ENCODE assay signal across 25 cellular contexts in genomic region chr17:4914009-4914408, GRCh38. TPM values are rescaled to one million over a fixed set of nuclear protein-coding genes. Genes with fewer than 3 reads are reported as not detected.
DNase-seq lines count a peak whose midpoint lies in the region.
"Had no signal": no experiment of that assay in that cellular context is flagged by ENCODE, and none has a peak within 500 bp of the region (broad histone marks: within the 10 kb centered on the region; RNA-seq: fewer than 3 reads in every experiment).

No MANE protein-coding gene starts in this region.

- DNase-seq in EL (peak; percentile 29), M059J (ENCODE audit: low read depth) (peak; percentile 24), fibroblast of peridontal ligament (ENCODE audit: extremely low read depth) (peak; percentile 43), myocyte (ENCODE audit: low read depth) (peak; percentile 49), cerebellum (ENCODE audit: low spot score) (no peak), T-helper 1 cell (no peak), NOMO-1 (lab: John Stamatoyannopoulos, UW; ENCODE audit: unreplicated experiment in 2 of 2) (no peak)
- DNase-seq in activated CD4-positive, CD25-positive, alpha-beta regulatory T cell treated with anti-CD3 and anti-CD28 coated beads, Interleukin-2, amount 50 U/mL, for 72 hours, result no peak
- DNase-seq: activated CD4-positive, alpha-beta T cell treated with anti-CD3 and anti-CD28 coated beads, Interleukin-2, amount 10 ng/mL, durations not matched to agents 7 days and 5 days; brain microvascular endothelial cell; CD4-positive, CD25-positive, alpha-beta regulatory T cell; cortex of kidney; foreskin keratinocyte; H9; hypothalamus; islet precursor cell; mesenchymal stem cell; naive thymus-derived CD8-positive, alpha-beta T cell; NCI-H2227 treated with DMSO at 0.1 percent for 48 hours; NCI-H774; PC-9; stimulated activated naive CD4-positive, alpha-beta T cell; T-helper 17 cell; thyroid gland had no signal

RNA-seq across cellular contexts. Expression of gene CHRNE, which starts 11.1 kb away (rescaled TPM):
- total RNA-seq in M059J (2014; rRNA removed; shearing (Covaris generic)), result 0.02 TPM in 1 of 2 replicates, not detected in the other
- not detected in 2 replicates for total RNA-seq in myocyte
- 0.10 TPM for polyA plus RNA-seq in myocyte (2012)
- total RNA-seq in cerebellum, result 1.5 TPM
- total RNA-seq: foreskin keratinocyte had no signal

RNA-seq across cellular contexts. Expression of gene C17orf107, which starts 14.7 kb away (rescaled TPM):
- total RNA-seq in M059J (2014; rRNA removed; shearing (Covaris generic)), result 0.20 TPM in 1 of 2 replicates, not detected in the other
- total RNA-seq in myocyte, result 0.42 and 0.94 TPM in 2 replicates
- 0.15 TPM for polyA plus RNA-seq in myocyte (2012)
- total RNA-seq in cerebellum, result 4.3 TPM

RNA-seq across cellular contexts. Expression of gene GP1BA, which starts 18.1 kb away (rescaled TPM):
- 0.05 TPM in 1 of 2 replicates, not detected in the other for total RNA-seq in M059J (2014; rRNA removed; shearing (Covaris generic))
- total RNA-seq in myocyte (not detected in 2 replicates), cerebellum (not detected)
- polyA plus RNA-seq in myocyte (2012), result 1.0 TPM
- total RNA-seq: activated CD4-positive, alpha-beta T cell treated with anti-CD3 and anti-CD28 coated beads, Interleukin-2, amount 10 ng/mL, durations not matched to agents 7 days and 5 days; foreskin keratinocyte; H9; naive thymus-derived CD8-positive, alpha-beta T cell; PC-9; sciatic nerve; thyroid gland had no signal
- polyA plus RNA-seq: foreskin keratinocyte had no signal

RNA-seq across cellular contexts. Expression of gene SLC25A11, which starts 25.8 kb away (rescaled TPM):
- 87.0 and 103 TPM in 2 replicates for total RNA-seq in M059J (2014; rRNA removed; shearing (Covaris generic))
- 87.4 and 100 TPM in 2 replicates for total RNA-seq in myocyte
- 98.8 TPM for polyA plus RNA-seq in myocyte (2012)
- 37.2 TPM for total RNA-seq in cerebellum

RNA-seq across cellular contexts. Expression of gene RNF167, which starts 26.1 kb away (rescaled TPM):
- 27.8 and 30.5 TPM in 2 replicates for total RNA-seq in M059J (2014; rRNA removed; shearing (Covaris generic))
- 40.1 and 53.3 TPM in 2 replicates for total RNA-seq in myocyte
- 108 TPM for polyA plus RNA-seq in myocyte (2012)
- total RNA-seq in cerebellum, result 15.8 TPM

Comparison
In these comparisons a context has a peak if more than half of its experiments do, and no peak if none do; other contexts are left out.
1. DNase-seq: peak in EL (single experiment), M059J (single experiment), fibroblast of peridontal ligament (single experiment) and myocyte (single experiment); none in cerebellum (single experiment), T-helper 1 cell (0 of 5), activated CD4-positive, CD25-positive, alpha-beta regulatory T cell treated with anti-CD3 and anti-CD28 coated beads, Interleukin-2, amount 50 U/mL, for 72 hours (single experiment) and NOMO-1 (0 of 2).